ENCODE assay signal across 8 cellular contexts in the genomic region with DNA sequence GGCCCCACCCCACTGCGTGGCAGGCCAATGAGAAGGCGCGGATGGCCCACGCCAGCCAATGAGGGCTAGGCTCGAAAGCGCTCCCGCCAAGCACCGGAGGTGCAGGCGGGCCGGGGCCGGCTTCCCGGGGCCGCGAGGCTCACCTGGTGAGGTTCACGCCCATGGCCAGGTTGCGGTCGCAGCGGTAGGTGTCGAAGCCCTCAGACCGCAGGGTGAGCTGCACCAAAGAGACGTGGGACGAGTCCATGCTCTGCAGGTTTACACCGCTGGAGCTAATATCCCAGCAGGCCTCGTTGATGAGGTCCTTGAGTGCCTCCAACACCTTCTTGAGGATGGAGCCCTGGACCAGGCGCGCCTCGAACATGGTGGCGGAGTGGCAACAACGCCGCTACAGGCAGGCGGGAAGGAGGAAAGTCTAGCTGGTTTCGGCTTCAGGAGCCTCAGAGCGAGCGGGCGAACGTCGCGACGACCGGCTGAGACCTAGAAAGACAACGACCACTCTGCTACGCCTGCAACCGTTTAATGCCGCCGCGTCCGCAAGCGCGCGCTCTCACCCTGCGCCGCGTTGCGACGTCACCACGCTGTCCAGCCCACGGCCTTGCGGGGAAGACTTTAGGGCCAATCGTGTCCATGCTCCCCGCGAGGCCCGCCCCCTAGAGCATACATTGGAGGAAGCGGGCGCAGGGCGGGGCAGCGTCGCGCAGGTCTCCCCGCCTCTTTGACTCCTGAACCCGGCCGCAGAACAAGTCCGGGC. TPM values are rescaled to one million over a fixed set of nuclear protein-coding genes. Genes with fewer than 3 reads are reported as not detected.
DNase-seq lines count a peak whose midpoint lies in the region; TF ChIP-seq lines count a peak whose summit lies in the region.

A gene (minus strand): TSS at position 524 of the 754 bp plus-strand sequence. CDS start 160 bp downstream, at position 364.

- CTCF ChIA-PET in activated CD8-positive, alpha-beta memory T cell treated with anti-CD3 and anti-CD28 coated beads for 36 hours (lab: Charles Lee) = interaction anchor here (2.5 kb wide), 1 partner anchor 72 kb away, joined by 14 read pairs; no protein-coding TSS in a partner anchor

- DNase-seq in CMK (ENCODE audit: low read depth) = peak; percentile 97
- peak; percentile 95 for DNase-seq in GM20000 (ENCODE audit: low spot score)
- DNase-seq in HT-29 (ENCODE audit: low spot score) = peak; percentile 95
- DNase-seq in NOMO-1 (lab: John Stamatoyannopoulos, UW; ENCODE audit: unreplicated experiment in 2 of 2) = peak; percentile 97
- peak; percentile 90 for DNase-seq in effector CD8-positive, alpha-beta T cell (lab: John Stamatoyannopoulos, UW)
- peak; percentile 98 for DNase-seq in lung microvascular endothelial cell (ENCODE audit: low read depth in 2 of 2)
- peak; percentile 93 to 98 (median 97) for DNase-seq in stimulated activated CD4-positive, alpha-beta T cell treated with anti-CD3 and anti-CD28 coated beads, TNF-alpha, amount 100 ng/mL, for 48 hours (ENCODE audit: low read depth in 3 of 3)

- POLR2A ChIA-PET in activated CD8-positive, alpha-beta memory T cell treated with anti-CD3 and anti-CD28 coated beads for 36 hours (lab: Charles Lee) = interaction anchor here (0.6 to 1.0 kb wide), 4 partner anchors 9 to 119 kb away, joined by 3 to 4 read pairs (median 3); no protein-coding TSS in a partner anchor

- no peak for TF ChIP-seq CTCF in GM20000 (IDR thresholded peaks at IDR 0.05; ENCODE audit: extremely low read depth, missing control alignments)

RNA-seq across cellular contexts. Expression of the gene that starts here (rescaled TPM):
- total RNA-seq in HT-29 (2014; rRNA removed; shearing (Covaris generic)) = 264 and 270 TPM in 2 replicates
- 100 to 1,000 TPM; 666 to 669 TPM for total RNA-seq in activated CD8-positive, alpha-beta memory T cell treated with anti-CD3 and anti-CD28 coated beads for 36 hours
- total RNA-seq in lung microvascular endothelial cell = 52.0 and 98.5 TPM in 2 replicates

Comparison
In these comparisons a context has a peak if more than half of its experiments do, and no peak if none do; other contexts are left out.
1. Peak in every context shown above with its lines: DNase-seq.